Comparison of ENCODE assay signal across 8 cellular contexts in genomic region chr5:157273131-157273556, GRCh38. TPM values are rescaled to one million over a fixed set of nuclear protein-coding genes. Genes with fewer than 3 reads are reported as not detected.
DNase-seq lines count a peak whose midpoint lies in the region; ATAC-seq and TF ChIP-seq lines count a peak whose summit lies in the region.

No MANE protein-coding gene starts in this region.

- no peaks in the 10 kb centered on the region for H3K9me2 ChIP-seq in OCI-LY1 (ENCODE audit: low read depth, low read length)

- TF ChIP-seq CTCF in OCI-LY1 (IDR thresholded peaks at IDR 0.05; ENCODE audit: low read length) = no peak

- H3K9ac ChIP-seq in OCI-LY1 (ENCODE audit: low read length) = peak overlapping the region; percentile 74

- peaks cover 49% of the 10 kb centered on the region for H3K36me3 ChIP-seq in OCI-LY1 (ENCODE audit: insufficient read depth, low read length)

- H3K4me3 Mint-ChIP-seq in activated CD4-positive, alpha-beta T cell treated with anti-CD3 and anti-CD28 coated beads for 36 hours = peak overlapping the region; percentile 96
- peak overlapping the region; percentile 90 for H3K4me3 Mint-ChIP-seq in natural killer cell treated with Interleukin-12 subunit alpha and Interleukin-12 subunit beta and Interleukin-15 and Interleukin-18, amount 100 ng/mL, for 72 hours

- H3K9me3 Mint-ChIP-seq in activated CD4-positive, alpha-beta T cell treated with anti-CD3 and anti-CD28 coated beads for 36 hours (ENCODE audit: low read depth) = no peaks in the 10 kb centered on the region
- H3K9me3 Mint-ChIP-seq in natural killer cell treated with Interleukin-12 subunit alpha and Interleukin-12 subunit beta and Interleukin-15 and Interleukin-18, amount 100 ng/mL, for 72 hours = no peaks in the 10 kb centered on the region

- peaks cover 47% of the 10 kb centered on the region for H3K36me3 Mint-ChIP-seq in activated CD4-positive, alpha-beta T cell treated with anti-CD3 and anti-CD28 coated beads for 36 hours (ENCODE audit: low read depth)
- H3K36me3 Mint-ChIP-seq in natural killer cell treated with Interleukin-12 subunit alpha and Interleukin-12 subunit beta and Interleukin-15 and Interleukin-18, amount 100 ng/mL, for 72 hours = peaks cover 9% of the 10 kb centered on the region

- in situ Hi-C loops in G401 (cut with HindIII; ENCODE audit: low sequenced_read_pairs) = no loop called here

- POLR2A ChIA-PET in activated CD4-positive, alpha-beta T cell treated with anti-CD3 and anti-CD28 coated beads for 36 hours (lab: Charles Lee) = interaction anchor here (0.5 to 3.1 kb wide), 16 partner anchors 10 to 353 kb away, joined by 3 to 27 read pairs (median 4); partner anchors contain the start of genes ITK and MED7

- H4K20me1 ChIP-seq in OCI-LY1 (ENCODE audit: insufficient read depth, low read length) = no peaks in the 10 kb centered on the region

- peak; percentile 70 for DNase-seq in activated CD4-positive, alpha-beta T cell treated with anti-CD3 and anti-CD28 coated beads for 36 hours
- no peak for DNase-seq in activated CD4-positive, alpha-beta T cell treated with anti-CD3 and anti-CD28 coated beads for 4 hours
- peak; percentile 85 for DNase-seq in natural killer cell treated with Interleukin-12 subunit alpha and Interleukin-12 subunit beta and Interleukin-15 and Interleukin-18, amount 100 ng/mL, for 72 hours (ENCODE audit: low spot score)
- DNase-seq in G401 (ENCODE audit: low spot score) (no peak), DMS53 (lab: John Stamatoyannopoulos, UW) (no peak), posterior cingulate gyrus (no peak)

- no peaks in the 10 kb centered on the region for H3K27me3 ChIP-seq in OCI-LY1 (ENCODE audit: insufficient read depth, low read length)

- no peak overlapping the region for H2AFZ ChIP-seq in OCI-LY1 (ENCODE audit: low read length)

- peaks cover 85% of the 10 kb centered on the region for H3K4me1 ChIP-seq in OCI-LY1 (ENCODE audit: insufficient read depth, low read length, severe bottlenecking)

- peaks cover 86% of the 10 kb centered on the region for H3K4me1 Mint-ChIP-seq in activated CD4-positive, alpha-beta T cell treated with anti-CD3 and anti-CD28 coated beads for 36 hours
- peaks cover 80 to 91% of the 10 kb centered on the region in 2 donors for H3K4me1 Mint-ChIP-seq in natural killer cell treated with Interleukin-12 subunit alpha and Interleukin-12 subunit beta and Interleukin-15 and Interleukin-18, amount 100 ng/mL, for 72 hours (ENCODE audit: low read depth in 2 of 2)

- peak overlapping the region; percentile 97 for H3K27ac Mint-ChIP-seq in activated CD4-positive, alpha-beta T cell treated with anti-CD3 and anti-CD28 coated beads for 36 hours
- peak overlapping the region; percentile 95 to 100 for H3K27ac Mint-ChIP-seq in natural killer cell treated with Interleukin-12 subunit alpha and Interleukin-12 subunit beta and Interleukin-15 and Interleukin-18, amount 100 ng/mL, for 72 hours

- H3K79me2 ChIP-seq in OCI-LY1 (ENCODE audit: insufficient read depth, low read length) = peaks cover 87% of the 10 kb centered on the region

- H3K27ac ChIP-seq in OCI-LY1 (ENCODE audit: low read depth, low read length, poor library complexity, severe bottlenecking) = peak overlapping the region; percentile 99

- H3K27me3 Mint-ChIP-seq in activated CD4-positive, alpha-beta T cell treated with anti-CD3 and anti-CD28 coated beads for 36 hours = no peaks in the 10 kb centered on the region
- no peaks in the 10 kb centered on the region for H3K27me3 Mint-ChIP-seq in natural killer cell treated with Interleukin-12 subunit alpha and Interleukin-12 subunit beta and Interleukin-15 and Interleukin-18, amount 100 ng/mL, for 72 hours

- H3F3A ChIP-seq in OCI-LY1 (ENCODE audit: insufficient read depth, low read length) = 0 out of 2 replicates have a peak, but pooled peaks cover 6% of the 10 kb centered on the region

- peak overlapping the region; percentile 67 for H3K4me2 ChIP-seq in OCI-LY1 (ENCODE audit: low read length)

- H3K4me3 ChIP-seq in OCI-LY1 (ENCODE audit: low read depth, low read length, poor library complexity, severe bottlenecking) = peak overlapping the region; percentile 46

- intact Hi-C loops in activated CD4-positive, alpha-beta T cell treated with anti-CD3 and anti-CD28 coated beads for 36 hours (cut with DNase I, micrococcal nuclease) = loop anchor here (2.0 to 5.0 kb wide), 8 partner anchors 16 to 1934 kb away; partner anchors contain the start of genes ITK (in 1 of the 2) and RNF145 (in 1 of the 2)
- intact Hi-C loops in posterior cingulate gyrus (cut with DNase I) = no loop called here

- 0 out of 2 replicates have a peak, but pooled peaks cover 5% of the 10 kb centered on the region for H3K9me3 ChIP-seq in OCI-LY1 (ENCODE audit: low read length)

- ATAC-seq in activated CD4-positive, alpha-beta T cell treated with anti-CD3 and anti-CD28 coated beads for 36 hours = peak; percentile 49
- peak; percentile 49 for ATAC-seq in HG02840 (IDR thresholded peaks at IDR 0.05; ENCODE audit: low FRiP score, unreplicated experiment)
- ATAC-seq in natural killer cell treated with Interleukin-12 subunit alpha and Interleukin-12 subunit beta and Interleukin-15 and Interleukin-18, amount 100 ng/mL, for 72 hours = peak; percentile 80 to 87

- CTCF ChIA-PET in activated CD4-positive, alpha-beta T cell treated with anti-CD3 and anti-CD28 coated beads for 36 hours (lab: Charles Lee) = interaction anchor here (0.6 to 4.2 kb wide), 17 partner anchors 10 to 213 kb away, joined by 3 to 25 read pairs (median 6); no protein-coding TSS in a partner anchor

RNA-seq across cellular contexts. Expression of gene CYFIP2, which starts 7.2 kb away (rescaled TPM):
- total RNA-seq in activated CD4-positive, alpha-beta T cell treated with anti-CD3 and anti-CD28 coated beads for 36 hours = 100 to 1,000 TPM; 277 to 526 TPM
- 100 to 1,000 TPM; 282 to 424 TPM for total RNA-seq in natural killer cell treated with Interleukin-12 subunit alpha and Interleukin-12 subunit beta and Interleukin-15 and Interleukin-18, amount 100 ng/mL, for 72 hours
- 22.6 and 32.0 TPM in 2 replicates for total RNA-seq in G401 (2014; rRNA removed; shearing (Covaris generic))

Comparison
In these comparisons a context has a peak if more than half of its experiments do, and no peak if none do; other contexts are left out.
1. DNase-seq: peak in activated CD4-positive, alpha-beta T cell treated with anti-CD3 and anti-CD28 coated beads for 36 hours (single experiment) and natural killer cell treated with Interleukin-12 subunit alpha and Interleukin-12 subunit beta and Interleukin-15 and Interleukin-18, amount 100 ng/mL, for 72 hours (single experiment); none in activated CD4-positive, alpha-beta T cell treated with anti-CD3 and anti-CD28 coated beads for 4 hours (0 of 2), G401 (single experiment), DMS53 (single experiment) and posterior cingulate gyrus (0 of 10).
2. Peak in every context shown above with its lines, with median percentiles within 50 percentile points of each other: ATAC-seq.